ENCODE assay signal across 12 cellular contexts in genomic region chr1:169860750-169861149, GRCh38.
"Had no signal": no experiment of that assay in that cellular context is flagged by ENCODE, and none has a peak within 500 bp of the region (broad histone marks: within the 10 kb centered on the region; RNA-seq: fewer than 3 reads in every experiment).

No MANE protein-coding gene starts in this region.

- H3K4me1 Mint-ChIP-seq: neural progenitor cell had no signal

- H3K27me3 ChIP-seq: colonic mucosa, neural progenitor cell, pancreas, tibial artery, vagina had no signal

- H3K4me1 ChIP-seq: colonic mucosa, neural progenitor cell, pancreas, tibial artery, vagina had no signal

- H3K27ac Mint-ChIP-seq: neural progenitor cell had no signal

- H3K27ac ChIP-seq: colonic mucosa, neural progenitor cell, pancreas, tibial artery, vagina had no signal

- H3K9me3 ChIP-seq: colonic mucosa, pancreas, tibial artery, vagina had no signal

- ATAC-seq: activated CD4-positive, CD25-positive, alpha-beta regulatory T cell treated with anti-CD3 and anti-CD28 coated beads, Interleukin-2, amount 50 U/mL, for 24 hours had no signal

- H3K36me3 ChIP-seq: neural progenitor cell had no signal

- DNase-seq: activated effector memory CD4-positive, alpha-beta T cell treated with anti-CD3 and anti-CD28 coated beads, Interleukin-2, amount 50 U/mL, for 16 hours; colonic mucosa; effector CD8-positive, alpha-beta T cell; foreskin melanocyte; head of caudate nucleus; pancreas; stimulated activated CD4-positive, alpha-beta T cell treated with anti-CD3 and anti-CD28 coated beads, Interleukin-4, amount 100 ng/mL, for 4 hours; tibial artery had no signal

- H3K9me3 Mint-ChIP-seq: neural progenitor cell had no signal

- H3K4me3 ChIP-seq: colonic mucosa, neural progenitor cell, pancreas, skin epidermis, tibial artery, vagina had no signal

- H3K4me3 Mint-ChIP-seq: neural progenitor cell had no signal
